In genomic region chr6:55101157-55101556, GRCh38 we compare ENCODE assay signal across 1 cellular context.
TF ChIP-seq lines count a peak whose summit lies in the region.

No MANE protein-coding gene starts in this region.

TF ChIP-seq in H1, 55 proteins besides CTCF, POLR2A, EP300 and RAD21 (continued from another document):
- TF ChIP-seq SIN3A (conservative IDR thresholded peaks at IDR 0.05 in 1 of 2, IDR thresholded peaks at IDR 0.05 in 1 of 2; ENCODE audit: low read depth in 1 of 2, low read length in 2 of 2) (no peak), SRF (IDR thresholded peaks at IDR 0.05; ENCODE audit: low read depth, low read length) (no peak), PHF8 (conservative IDR thresholded peaks at IDR 0.05; ENCODE audit: low read depth, low read length) (no peak)
TF ChIP-seq in H1: peak in this region for 0.
